Comparison of ENCODE assay signal across 8 cellular contexts in genomic region chr17:18185832-18186231, GRCh38. TPM values are rescaled to one million over a fixed set of nuclear protein-coding genes. Genes with fewer than 3 reads are reported as not detected.
DNase-seq lines count a peak whose midpoint lies in the region; ATAC-seq and TF ChIP-seq lines count a peak whose summit lies in the region.

No MANE protein-coding gene starts in this region.

- intact Hi-C loops in esophagus muscularis mucosa (cut with DNase I), result loop anchor here (5.0 kb wide), 1 partner anchor 34 kb away; no protein-coding TSS in a partner anchor

- ATAC-seq in GM18870 (IDR thresholded peaks at IDR 0.05; ENCODE audit: unreplicated experiment) (no peak), HG02588 (IDR thresholded peaks at IDR 0.05; ENCODE audit: unreplicated experiment) (no peak), GM21619 (IDR thresholded peaks at IDR 0.05; ENCODE audit: unreplicated experiment) (no peak)

- H3K27ac ChIP-seq in esophagus muscularis mucosa (replicated peaks in 1 of 4), result peak overlapping the region; percentile 98 to 99 (median 98)
- peak overlapping the region; percentile 55 for H3K27ac ChIP-seq in rectal smooth muscle tissue (ENCODE audit: low read depth, low read length)

- H3K9me3 ChIP-seq in esophagus muscularis mucosa, result no peaks in the 10 kb centered on the region

- TF ChIP-seq CTCF in GM12864 (IDR thresholded peaks at IDR 0.05; ENCODE audit: low read depth, low read length, missing control alignments) (no peak), esophagus muscularis mucosa (IDR thresholded peaks at IDR 0.05) (no peak)

- WGBS in esophagus muscularis mucosa, result 50% methylated on average over 1 of the region's 5 CpGs

- no peak for TF ChIP-seq POLR2A in esophagus muscularis mucosa (IDR thresholded peaks at IDR 0.05; ENCODE audit: low read depth)

- no peak for DNase-seq in GM12864 (ENCODE audit: low read depth)
- DNase-seq in RPMI8226, result peak; percentile 25
- DNase-seq in esophagus muscularis mucosa (ENCODE audit: extremely low spot score), result no peak
- no peak for DNase-seq in cerebellum (ENCODE audit: low spot score)

- H3K9ac ChIP-seq in rectal smooth muscle tissue (ENCODE audit: low read length), result no peak overlapping the region

- no peak for TF ChIP-seq EP300 in esophagus muscularis mucosa (IDR thresholded peaks at IDR 0.05)

- peaks cover 0 to 9% (median 2%) of the 10 kb centered on the region in 4 donors for H3K36me3 ChIP-seq in esophagus muscularis mucosa
- H3K36me3 ChIP-seq in rectal smooth muscle tissue (ENCODE audit: control insufficient read depth, insufficient read depth, low read length), result peaks cover 4% of the 10 kb centered on the region

- H3K4me3 ChIP-seq in GM12864 (ENCODE audit: low read depth, low read length), result peak overlapping the region; percentile 74
- peak overlapping the region; percentile 87 to 97 (median 94) for H3K4me3 ChIP-seq in esophagus muscularis mucosa
- peak overlapping the region; percentile 80 for H3K4me3 ChIP-seq in rectal smooth muscle tissue (ENCODE audit: low read length)

- H3K27me3 ChIP-seq in esophagus muscularis mucosa, result no peaks in the 10 kb centered on the region
- H3K27me3 ChIP-seq in rectal smooth muscle tissue (ENCODE audit: control insufficient read depth, insufficient read depth, low read length), result no peaks in the 10 kb centered on the region

- peaks cover 64 to 79% (median 73%) of the 10 kb centered on the region in 4 donors for H3K4me1 ChIP-seq in esophagus muscularis mucosa
- peaks cover 38% of the 10 kb centered on the region for H3K4me1 ChIP-seq in rectal smooth muscle tissue (ENCODE audit: control insufficient read depth, insufficient read depth, low read length)

RNA-seq across cellular contexts. Expression of gene ALKBH5, which starts 2.2 kb away (rescaled TPM):
- total RNA-seq in esophagus muscularis mucosa (100 to 1,000 TPM; 120 to 197 (median 151) TPM), cerebellum (53.4 TPM)

RNA-seq across cellular contexts. Expression of gene LLGL1, which starts 39.6 kb away (rescaled TPM):
- total RNA-seq in esophagus muscularis mucosa (10 to 100 TPM; 17.6 to 35.1 (median 26.2) TPM), cerebellum (49.8 TPM)
